ENCODE assay signal across 26 cellular contexts in genomic region chr11:97856666-97857065, GRCh38.
DNase-seq lines count a peak whose midpoint lies in the region; ATAC-seq and TF ChIP-seq lines count a peak whose summit lies in the region.
"Had no signal": no experiment of that assay in that cellular context is flagged by ENCODE, and none has a peak within 500 bp of the region (broad histone marks: within the 10 kb centered on the region; RNA-seq: fewer than 3 reads in every experiment).

No MANE protein-coding gene starts in this region.

- H3K9me3 Mint-ChIP-seq in CD14-positive monocyte, result peaks cover 0 to 3% (median 0%) of the 10 kb centered on the region in 7 donors
- H3K9me3 Mint-ChIP-seq: activated naive CD8-positive, alpha-beta T cell treated with anti-CD3 and anti-CD28 coated beads for 36 hours; stimulated activated naive B cell treated with anti-CD40 and anti-IgM and Interleukin-4, amounts not matched to agents 10 μg/mL and 1 μg/mL and 100 μg/mL, for 72 hours; T-helper 1 cell treated with Interleukin-12 subunit alpha and Interleukin-12 subunit beta and Interleukin-4 antibody, amounts not matched to agents 30 μg/mL and 1 μg/mL, for 36 hours had no signal

- no peaks in the 10 kb centered on the region for H3K27me3 Mint-ChIP-seq in CD14-positive monocyte (ENCODE audit: low read depth in 3 of 3)
- H3K27me3 Mint-ChIP-seq: activated naive CD8-positive, alpha-beta T cell treated with anti-CD3 and anti-CD28 coated beads for 36 hours; CD4-positive, alpha-beta T cell; stimulated activated naive B cell treated with anti-CD40 and anti-IgM and Interleukin-4, amounts not matched to agents 10 μg/mL and 1 μg/mL and 100 μg/mL, for 72 hours had no signal

- DNase-seq in COR-L47 (lab: John Stamatoyannopoulos, UW) (peak; percentile 93), NCI-H1105 treated with DMSO at 0.1 percent for 48 hours (lab: John Stamatoyannopoulos, UW) (peak; percentile 96), NCI-H748 treated with DMSO at 0.1 percent for 48 hours (lab: John Stamatoyannopoulos, UW) (peak; percentile 90), iPS DF 19.7 (ENCODE audit: low read depth, low spot score) (peak; percentile 56), left colon (no peak), CD14-positive monocyte (ENCODE audit: low spot score) (no peak), DMS79 (lab: John Stamatoyannopoulos, UW) (no peak), GM20000 (ENCODE audit: low spot score) (no peak)
- DNase-seq: 8988T; activated CD8-positive, alpha-beta memory T cell treated with anti-CD3 and anti-CD28 coated beads for 24 hours; activated effector memory CD4-positive, alpha-beta T cell treated with anti-CD3 and anti-CD28 coated beads, Interleukin-2, amount 50 U/mL, for 16 hours; activated naive CD8-positive, alpha-beta T cell treated with anti-CD3 and anti-CD28 coated beads for 36 hours; aorta; CD4-positive, alpha-beta T cell; effector memory CD4-positive, alpha-beta T cell; EL; GM23248; head of caudate nucleus; left lung; mesenchymal stem cell; MG63; NCI-H1694; NCI-H526 treated with DMSO at 0.1 percent for 48 hours; sigmoid colon; stimulated activated naive B cell treated with anti-CD40 and anti-IgM and Interleukin-4, amounts not matched to agents 10 μg/mL and 1 μg/mL and 100 μg/mL, for 72 hours had no signal

- H3K27ac Mint-ChIP-seq in CD14-positive monocyte, result no peak overlapping the region
- H3K27ac Mint-ChIP-seq: activated naive CD8-positive, alpha-beta T cell treated with anti-CD3 and anti-CD28 coated beads for 36 hours; CD4-positive, alpha-beta T cell; stimulated activated naive B cell treated with anti-CD40 and anti-IgM and Interleukin-4, amounts not matched to agents 10 μg/mL and 1 μg/mL and 100 μg/mL, for 72 hours; T-helper 1 cell treated with Interleukin-12 subunit alpha and Interleukin-12 subunit beta and Interleukin-4 antibody, amounts not matched to agents 30 μg/mL and 1 μg/mL, for 36 hours had no signal

- H3K4me3 Mint-ChIP-seq in CD14-positive monocyte, result no peak overlapping the region
- H3K4me3 Mint-ChIP-seq: activated naive CD8-positive, alpha-beta T cell treated with anti-CD3 and anti-CD28 coated beads for 36 hours; CD4-positive, alpha-beta T cell; stimulated activated naive B cell treated with anti-CD40 and anti-IgM and Interleukin-4, amounts not matched to agents 10 μg/mL and 1 μg/mL and 100 μg/mL, for 72 hours; T-helper 1 cell treated with Interleukin-12 subunit alpha and Interleukin-12 subunit beta and Interleukin-4 antibody, amounts not matched to agents 30 μg/mL and 1 μg/mL, for 36 hours had no signal

- no peak for ATAC-seq in left colon
- ATAC-seq: left lung; stimulated activated naive B cell treated with anti-CD40 and anti-IgM and Interleukin-4, amounts not matched to agents 10 μg/mL and 1 μg/mL and 100 μg/mL, for 72 hours had no signal

- H3K4me1 Mint-ChIP-seq in CD14-positive monocyte, result no peaks in the 10 kb centered on the region
- H3K4me1 Mint-ChIP-seq: activated naive CD8-positive, alpha-beta T cell treated with anti-CD3 and anti-CD28 coated beads for 36 hours; stimulated activated naive B cell treated with anti-CD40 and anti-IgM and Interleukin-4, amounts not matched to agents 10 μg/mL and 1 μg/mL and 100 μg/mL, for 72 hours had no signal

- H3K36me3 Mint-ChIP-seq in CD14-positive monocyte, result no peaks in the 10 kb centered on the region
- H3K36me3 Mint-ChIP-seq: activated naive CD8-positive, alpha-beta T cell treated with anti-CD3 and anti-CD28 coated beads for 36 hours; stimulated activated naive B cell treated with anti-CD40 and anti-IgM and Interleukin-4, amounts not matched to agents 10 μg/mL and 1 μg/mL and 100 μg/mL, for 72 hours had no signal

- no peak for TF ChIP-seq CTCF in CD14-positive monocyte (IDR thresholded peaks at IDR 0.05)
- TF ChIP-seq CTCF in GM20000 (IDR thresholded peaks at IDR 0.05; ENCODE audit: extremely low read depth, missing control alignments), result no peak

- intact Hi-C loops in left colon (cut with DNase I, micrococcal nuclease) (no loop called here), CD14-positive monocyte (cut with micrococcal nuclease) (no loop called here)

Comparison
In these comparisons a context has a peak if more than half of its experiments do, and no peak if none do; other contexts are left out.
1. DNase-seq: peak in COR-L47 (single experiment), NCI-H1105 treated with DMSO at 0.1 percent for 48 hours (single experiment), NCI-H748 treated with DMSO at 0.1 percent for 48 hours (single experiment) and iPS DF 19.7 (single experiment); none in left colon (0 of 2), CD14-positive monocyte (single experiment), DMS79 (single experiment) and GM20000 (single experiment).